ENCODE assay signal across 9 cellular contexts in the genomic region with DNA sequence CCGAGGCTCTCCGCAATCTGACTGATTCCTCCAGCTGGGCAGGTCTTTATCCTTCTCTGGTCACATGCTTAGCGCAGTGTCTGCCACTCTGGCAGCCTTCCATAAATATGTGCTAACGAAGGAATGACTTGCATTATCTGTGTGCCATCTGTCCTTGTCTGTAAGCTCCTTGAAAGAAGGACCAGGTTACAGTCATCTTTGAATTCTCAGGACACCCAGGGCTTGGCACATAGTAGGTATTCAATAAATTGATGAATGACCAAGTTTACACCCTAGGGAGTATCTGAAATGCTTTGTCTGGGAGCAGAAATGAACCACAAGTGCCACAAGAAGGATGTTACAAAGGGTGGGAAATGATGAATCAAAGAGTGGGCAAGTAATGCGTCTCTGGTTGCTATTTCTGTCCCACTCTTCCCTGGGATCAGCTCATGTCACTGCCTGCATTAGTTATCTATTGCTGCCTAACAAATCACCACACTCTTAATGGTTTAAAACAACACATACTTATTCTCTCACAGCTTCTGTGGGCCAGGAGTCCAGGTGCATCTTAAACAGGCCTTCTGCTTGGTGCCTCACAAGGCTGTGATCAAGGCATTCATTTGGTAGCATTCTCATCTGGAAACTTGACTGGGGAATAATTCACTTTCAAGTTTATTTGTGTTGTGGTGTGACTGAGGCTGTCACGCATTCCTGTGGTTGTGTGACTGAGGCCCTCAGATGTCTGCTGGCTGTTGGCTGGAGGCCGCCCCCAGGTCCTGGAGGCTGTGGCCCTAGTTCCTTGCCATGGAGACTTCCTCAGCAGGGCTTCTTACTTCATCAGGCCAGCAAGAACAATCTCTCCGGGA. TPM values are rescaled to one million over a fixed set of nuclear protein-coding genes. Genes with fewer than 3 reads are reported as not detected.
DNase-seq lines count a peak whose midpoint lies in the region; ATAC-seq and TF ChIP-seq lines count a peak whose summit lies in the region.
"Had no signal": no experiment of that assay in that cellular context is flagged by ENCODE, and none has a peak within 500 bp of the region (broad histone marks: within the 10 kb centered on the region; RNA-seq: fewer than 3 reads in every experiment).

No MANE protein-coding gene starts in this region.

- no peaks in the 10 kb centered on the region for H3K27me3 ChIP-seq in transverse colon

- no peaks in the 10 kb centered on the region for H3K9me3 ChIP-seq in transverse colon

- TF ChIP-seq POLR2A in transverse colon (IDR thresholded peaks at IDR 0.05): no peak

- in situ Hi-C loops in transverse colon (cut with MboI; ENCODE audit: low pct_ligation_motif_present in 1 of 4, low pct_unique_long_range_greater_than_20kb in 1 of 4, low sequenced_read_pairs in 3 of 4): no loop called here

- no peak overlapping the region for H3K27ac ChIP-seq in transverse colon

- peak; percentile 48 for ATAC-seq in GM21390 (IDR thresholded peaks at IDR 0.05; ENCODE audit: unreplicated experiment)
- no peak for ATAC-seq in GM21515 (IDR thresholded peaks at IDR 0.05; ENCODE audit: unreplicated experiment)
- ATAC-seq in GM18519 (IDR thresholded peaks at IDR 0.05; ENCODE audit: low FRiP score, unreplicated experiment): no peak

- DNase-seq in EH (ENCODE audit: low read depth): peak; percentile 67
- peak; percentile 72 for DNase-seq in LoVo (ENCODE audit: low spot score)
- DNase-seq in fibroblast of pulmonary artery (ENCODE audit: low read depth): peak; percentile 10
- DNase-seq in transverse colon: no peak
- DNase-seq in T-helper 9 cell: no peak
- DNase-seq: activated naive CD8-positive, alpha-beta T cell treated with anti-CD3 and anti-CD28 coated beads, Interleukin-2, amount 10 ng/mL, durations not matched to agents 7 days and 5 days had no signal

- no peaks in the 10 kb centered on the region for H3K36me3 ChIP-seq in transverse colon

- no peak for TF ChIP-seq EP300 in transverse colon (IDR thresholded peaks at IDR 0.05; ENCODE audit: low read depth)

- H3K4me1 ChIP-seq in transverse colon: peaks cover 0 to 21% (median 12%) of the 10 kb centered on the region in 4 donors

- no peak overlapping the region for H3K4me3 ChIP-seq in fibroblast of pulmonary artery (replicated peaks; ENCODE audit: low read depth, low read length)
- H3K4me3 ChIP-seq in transverse colon: no peak overlapping the region

- 79 to 96% methylated on average over 4 to 8 of the region's 8 CpGs for WGBS in transverse colon (ENCODE audit: low coverage in 1 of 2), 2 donors

- intact Hi-C loops in transverse colon (cut with DNase I; ENCODE audit: low total_unique reads): no loop called here

- TF ChIP-seq CTCF in fibroblast of pulmonary artery (IDR thresholded peaks at IDR 0.05; ENCODE audit: low read length, missing control alignments): no peak
- TF ChIP-seq CTCF in transverse colon (IDR thresholded peaks at IDR 0.05): no peak

RNA-seq across cellular contexts. Expression of a gene that starts 16.6 kb away (rescaled TPM):
- total RNA-seq in transverse colon: 100 to 1,000 TPM; 243 to 431 (median 364) TPM
- total RNA-seq: activated naive CD8-positive, alpha-beta T cell treated with anti-CD3 and anti-CD28 coated beads, Interleukin-2, amount 10 ng/mL, durations not matched to agents 7 days and 5 days had no signal

Comparison
In these comparisons a context has a peak if more than half of its experiments do, and no peak if none do; other contexts are left out.
1. DNase-seq: peak in EH (single experiment), LoVo (single experiment) and fibroblast of pulmonary artery (single experiment); none in transverse colon (single experiment) and T-helper 9 cell (single experiment).